ENCODE assay signal across 7 cellular contexts in genomic region chr1:32972814-32973428, GRCh38. TPM values are rescaled to one million over a fixed set of nuclear protein-coding genes. Genes with fewer than 3 reads are reported as not detected.
DNase-seq lines count a peak whose midpoint lies in the region; ATAC-seq, FAIRE-seq and TF ChIP-seq lines count a peak whose summit lies in the region.

No MANE protein-coding gene starts in this region.

- TF ChIP-seq CTCF in GM06990 (IDR thresholded peaks at IDR 0.05; ENCODE audit: insufficient read depth, low read length, poor library complexity, severe bottlenecking) (no peak), body of pancreas (IDR thresholded peaks at IDR 0.05) (no peak)

- H3K36me3 ChIP-seq in GM06990 (ENCODE audit: control insufficient read depth, insufficient read depth, low read length) (no peaks in the 10 kb centered on the region), body of pancreas (replicated peaks in 1 of 2; ENCODE audit: insufficient read depth in 1 of 2, low read depth in 2 of 2) (no peaks in the 10 kb centered on the region), iPS-20b (ENCODE audit: insufficient read depth, low read depth, low read length) (no peaks in the 10 kb centered on the region)

- no peak for FAIRE-seq in RCC 7860 (lab: Jason Lieb, UNC)

- no peak for DNase-seq in GM06990 (ENCODE audit: extremely low read depth, insufficient read length)
- peak; percentile 75 for DNase-seq in NCI-H2196 (lab: John Stamatoyannopoulos, UW; ENCODE audit: unreplicated experiment)
- peak; percentile 64 to 83 (median 72) for DNase-seq in body of pancreas
- DNase-seq in retina = peak; percentile 91
- DNase-seq in NOMO-1 treated with DMSO at 0.1 percent for 48 hours (lab: John Stamatoyannopoulos, UW; ENCODE audit: unreplicated experiment) = no peak
- DNase-seq in RCC 7860 (ENCODE audit: low spot score) = no peak

- H3K4me1 ChIP-seq in body of pancreas (peaks cover 10% of the 10 kb centered on the region), iPS-20b (ENCODE audit: insufficient read depth, low read length) (peaks cover 6% of the 10 kb centered on the region; the same call in 1 of the 2 replicates)

- peak; percentile 90 for ATAC-seq in body of pancreas

- H3K9ac ChIP-seq in iPS-20b (ENCODE audit: low read depth, low read length) = peak overlapping the region; percentile 74; the same call in 1 of the 2 replicates

- H3K27ac ChIP-seq in body of pancreas (peak overlapping the region in 3 of 4 donors; percentile 2 to 38 (median 24)), iPS-20b (ENCODE audit: low read length) (no peak overlapping the region)

- H3K27me3 ChIP-seq in GM06990 (replicated peaks; ENCODE audit: control insufficient read depth, insufficient read depth, low read length) = no peaks in the 10 kb centered on the region
- H3K27me3 ChIP-seq in body of pancreas = no peaks in the 10 kb centered on the region
- H3K27me3 ChIP-seq in iPS-20b (ENCODE audit: insufficient read depth, low read length) = peaks cover 42% of the 10 kb centered on the region

- peak; percentile 23 to 37 (median 35) for TF ChIP-seq POLR2A in body of pancreas (IDR thresholded peaks at IDR 0.05)

- WGBS in body of pancreas, 2 donors = 1% methylated on average over 20 to 44 of the region's 58 CpGs

- no peaks in the 10 kb centered on the region for H3K9me3 ChIP-seq in body of pancreas
- H3K9me3 ChIP-seq in iPS-20b (ENCODE audit: insufficient read depth, low read depth, low read length) = no peaks in the 10 kb centered on the region

- H3K4me3 ChIP-seq in GM06990 (replicated peaks; ENCODE audit: low read depth, low read length) (0 out of 2 replicates have a peak overlapping the region, but pooled peaks have one; percentile 0), body of pancreas (no peak overlapping the region), iPS-20b (ENCODE audit: low read length) (peak overlapping the region; percentile 88)

- intact Hi-C loops in body of pancreas (cut with DNase I) = no loop called here

RNA-seq across cellular contexts. Expression of gene RNF19B, which starts 8.3 kb away (rescaled TPM):
- total RNA-seq in body of pancreas = 10 to 100 TPM in 1 of 2 donors, 1 to 10 TPM in 1; 7.5 to 19.8 TPM

Comparison
In these comparisons a context has a peak if more than half of its experiments do, and no peak if none do; other contexts are left out.
1. DNase-seq: peak in NCI-H2196 (single experiment), body of pancreas (4 of 4) and retina (single experiment); none in GM06990 (single experiment), NOMO-1 treated with DMSO at 0.1 percent for 48 hours (single experiment) and RCC 7860 (single experiment).
2. H3K4me3 ChIP-seq: peak in GM06990 (single experiment) and iPS-20b (single experiment); none in body of pancreas (0 of 2).